Comparison of ENCODE assay signal across 20 cellular contexts in genomic region chr12:108066583-108067234, GRCh38.
DNase-seq lines count a peak whose midpoint lies in the region; ATAC-seq, FAIRE-seq and TF ChIP-seq lines count a peak whose summit lies in the region.
"Had no signal": no experiment of that assay in that cellular context is flagged by ENCODE, and none has a peak within 500 bp of the region (broad histone marks: within the 10 kb centered on the region; RNA-seq: fewer than 3 reads in every experiment).

No MANE protein-coding gene starts in this region.

- no peak for FAIRE-seq in K562 (lab: Jason Lieb, UNC)

- no peak overlapping the region for H2AFZ ChIP-seq in GM23248
- H2AFZ ChIP-seq in K562 (ENCODE audit: low read depth, low read length): no peak overlapping the region
- H2AFZ ChIP-seq: GM23338 had no signal

- H3K27ac ChIP-seq in GM23248 (no peak overlapping the region), K562 (ENCODE audit: extremely low read depth, low read depth, low read length) (no peak overlapping the region)
- H3K27ac ChIP-seq: BLaER1 treated with 17β-estradiol and CSF1 and Interleukin-3, amounts not matched to agents 10 nM and 100 nM; SJCRH30 had no signal

- in situ Hi-C loops in GM23248 (cut with MboI): no loop called here
- in situ Hi-C loops in K562 (cut with MboI): no loop called here

- no peak for TF ChIP-seq EP300 in K562 (IDR thresholded peaks at IDR 0.05; ENCODE audit: low read length)

- H3K27me3 ChIP-seq in GM23248 (replicated peaks; ENCODE audit: insufficient read depth) (no peaks in the 10 kb centered on the region), K562 (ENCODE audit: control insufficient read depth in 2 of 2, insufficient read depth in 2 of 2, low read length in 2 of 2) (peaks cover 4 to 12% of the 10 kb centered on the region in 2 experiments; a peak in 3 of 5 replicates)
- H3K27me3 ChIP-seq: BLaER1 treated with 17β-estradiol and CSF1 and Interleukin-3, amounts not matched to agents 10 nM and 100 nM; SJCRH30 had no signal

- no peaks in the 10 kb centered on the region for H3K9me1 ChIP-seq in K562 (ENCODE audit: control insufficient read depth, insufficient read depth, low read length)

- CTCF ChIA-PET in K562 (lab: Yijun Ruan, JAX; ENCODE audit: low intra/inter-chr PET ratio): no interaction called here

- no peaks in the 10 kb centered on the region for H3K79me2 ChIP-seq in GM23248 (ENCODE audit: insufficient read depth)
- H3K79me2 ChIP-seq in K562 (ENCODE audit: control insufficient read depth, insufficient read depth, low read length): no peaks in the 10 kb centered on the region

- no peak overlapping the region for H3K4me3 ChIP-seq in GM23248
- no peak overlapping the region for H3K4me3 ChIP-seq in K562
- H3K4me3 ChIP-seq: BLaER1 treated with 17β-estradiol and CSF1 and Interleukin-3, amounts not matched to agents 10 nM and 100 nM; GM23338; SJCRH30 had no signal

- DNase-seq in Daoy (ENCODE audit: low read depth) (peak; percentile 62), GM23248 (peak; percentile 11), MV-4-11 (lab: John Stamatoyannopoulos, UW) (peak; percentile 5), K562 (ENCODE audit: extremely low read depth in 1 of 4, low spot score in 3 of 4) (peak in 2 of 4 experiments; percentile 9 to 28), OCI-M2 (lab: John Stamatoyannopoulos, UW; ENCODE audit: unreplicated experiment) (no peak), T1000 (lab: John Stamatoyannopoulos, UW) (no peak)
- DNase-seq: CD4-positive, alpha-beta memory T cell; KBM-7; NCI-H1048; NCI-H1417 treated with DMSO at 0.1 percent for 48 hours; NCI-H187 treated with DMSO at 0.1 percent for 48 hours; NCI-H2107; NCI-H446 treated with DMSO at 0.1 percent for 48 hours; NCI-H69; T-helper 1 cell had no signal

- H3K4me2 ChIP-seq in GM23248 (ENCODE audit: unreplicated experiment) (no peak overlapping the region), K562 (ENCODE audit: insufficient read depth, low read length) (no peak overlapping the region)
- H3K4me2 ChIP-seq: BLaER1 treated with 17β-estradiol and CSF1 and Interleukin-3, amounts not matched to agents 10 nM and 100 nM; GM23338 had no signal

- H3F3A ChIP-seq in GM23248 (ENCODE audit: insufficient read depth): no peaks in the 10 kb centered on the region

- ATAC-seq in K562 (peak; percentile 75), GM19351 (IDR thresholded peaks at IDR 0.05; ENCODE audit: unreplicated experiment) (no peak)
- ATAC-seq: GM23338, Panc1 had no signal

- WGBS in GM23248 (ENCODE audit: low coverage in 1 of 2, low lambda C conversion rate in 2 of 2, missing lambda C conversion rate in 2 of 2), 2 experiments: 39 to 43% methylated on average over 7 of the region's 7 CpGs
- WGBS in K562 (ENCODE audit: insufficient coverage, low coverage, missing lambda C conversion rate): 15% methylated on average over 7 of the region's 7 CpGs

- intact Hi-C loops in K562 (cut with micrococcal nuclease): loop anchor here (10.0 kb wide), 1 partner anchor 388 kb away; no protein-coding TSS in a partner anchor

- no peak for TF ChIP-seq RAD21 in K562 (CRISPR knock-in tag; conservative IDR thresholded peaks at IDR 0.05 in 1 of 2, IDR thresholded peaks at IDR 0.05 in 1 of 2)

- no peak for TF ChIP-seq CTCF in K562 (IDR thresholded peaks at IDR 0.05 in 2 of 3, conservative IDR thresholded peaks at IDR 0.05 in 1 of 3; ENCODE audit: insufficient read depth in 2 of 3, low read depth in 1 of 3, low read length in 3 of 3)

- no peak for TF ChIP-seq POLR2A in K562 (conservative IDR thresholded peaks at IDR 0.05)

- H3K36me3 ChIP-seq in GM23248 (ENCODE audit: low read depth) (no peaks in the 10 kb centered on the region), K562 (ENCODE audit: control insufficient read depth, insufficient read depth, low read length) (no peaks in the 10 kb centered on the region)
- H3K36me3 ChIP-seq: BLaER1 treated with 17β-estradiol and CSF1 and Interleukin-3, amounts not matched to agents 10 nM and 100 nM; SJCRH30 had no signal

- POLR2A ChIA-PET in K562 (lab: Yijun Ruan, JAX): no interaction called here

- no peaks in the 10 kb centered on the region for H3K4me1 ChIP-seq in GM23248 (ENCODE audit: insufficient read depth)
- H3K4me1 ChIP-seq in K562 (replicated peaks in 1 of 2; ENCODE audit: control insufficient read depth in 2 of 2, insufficient read depth in 2 of 2, low read length in 2 of 2): no peaks in the 10 kb centered on the region
- H3K4me1 ChIP-seq: SJCRH30 had no signal

- BruUV-seq in K562 (replicated peaks; lab: Mats Ljungman, UMichigan): no TSS peak

- no peak overlapping the region for H3K9ac ChIP-seq in GM23248
- H3K9ac ChIP-seq in K562 (ENCODE audit: insufficient read depth in 1 of 2, low read depth in 2 of 2, low read length in 2 of 2): no peak overlapping the region
- H3K9ac ChIP-seq: BLaER1 treated with 17β-estradiol and CSF1 and Interleukin-3, amounts not matched to agents 10 nM and 100 nM had no signal

- H4K20me1 ChIP-seq in GM23248 (ENCODE audit: insufficient read depth): no peaks in the 10 kb centered on the region
- H4K20me1 ChIP-seq in K562 (replicated peaks; ENCODE audit: control insufficient read depth, insufficient read depth, low read length): no peaks in the 10 kb centered on the region
- H4K20me1 ChIP-seq: BLaER1 treated with 17β-estradiol and CSF1 and Interleukin-3, amounts not matched to agents 10 nM and 100 nM had no signal

- no peaks in the 10 kb centered on the region for H3K9me3 ChIP-seq in GM23248 (ENCODE audit: low read depth)
- H3K9me3 ChIP-seq in K562 (replicated peaks; ENCODE audit: control insufficient read depth, insufficient read depth, low read depth, low read length): no peaks in the 10 kb centered on the region
- H3K9me3 ChIP-seq: SJCRH30 had no signal

- no peaks in the 10 kb centered on the region for H3K9me2 ChIP-seq in GM23248 (ENCODE audit: insufficient read depth)

TF ChIP-seq in K562, 482 proteins besides CTCF, POLR2A, EP300 and RAD21 (continues in another document):
- TF ChIP-seq SPI1 (IDR thresholded peaks at IDR 0.05; ENCODE audit: borderline replicate concordance, low read depth, low read length) (peak; percentile 70), MEF2D (tag; conservative IDR thresholded peaks at IDR 0.05; ENCODE audit: low read depth) (no peak), JUND (IDR thresholded peaks at IDR 0.05; ENCODE audit: borderline replicate concordance, low read depth, low read length) (peak; percentile 39; the same call in 1 of the 2 replicates), JUND (tag; IDR thresholded peaks at IDR 0.05; ENCODE audit: borderline replicate concordance, low read depth, low read length) (peak; percentile 65; the same call in 2 of the 3 replicates), ETS1 (conservative IDR thresholded peaks at IDR 0.05; ENCODE audit: control insufficient read depth, low read depth, low read length) (no peak), HDAC2 (IDR thresholded peaks at IDR 0.05) (peak; percentile 71), TCF3 (CRISPR knock-in tag; IDR thresholded peaks at IDR 0.05) (no peak), ZC3H11A (IDR thresholded peaks at IDR 0.05; ENCODE audit: low read depth, low read length) (no peak), TCFL5 (CRISPR knock-in tag; conservative IDR thresholded peaks at IDR 0.05) (no peak), POLR2AphosphoS2 (IDR thresholded peaks at IDR 0.05; ENCODE audit: low read length) (no peak), ETV1 (tag; conservative IDR thresholded peaks at IDR 0.05; ENCODE audit: low read depth) (no peak), SMARCA4 (IDR thresholded peaks at IDR 0.05) (no peak)

Comparison
In these comparisons a context has a peak if more than half of its experiments do, and no peak if none do; other contexts are left out.
1. DNase-seq: peak in Daoy (single experiment), GM23248 (single experiment) and MV-4-11 (single experiment); none in OCI-M2 (single experiment) and T1000 (single experiment).